14 cellular contexts compared by ENCODE assay signal in the genomic region with DNA sequence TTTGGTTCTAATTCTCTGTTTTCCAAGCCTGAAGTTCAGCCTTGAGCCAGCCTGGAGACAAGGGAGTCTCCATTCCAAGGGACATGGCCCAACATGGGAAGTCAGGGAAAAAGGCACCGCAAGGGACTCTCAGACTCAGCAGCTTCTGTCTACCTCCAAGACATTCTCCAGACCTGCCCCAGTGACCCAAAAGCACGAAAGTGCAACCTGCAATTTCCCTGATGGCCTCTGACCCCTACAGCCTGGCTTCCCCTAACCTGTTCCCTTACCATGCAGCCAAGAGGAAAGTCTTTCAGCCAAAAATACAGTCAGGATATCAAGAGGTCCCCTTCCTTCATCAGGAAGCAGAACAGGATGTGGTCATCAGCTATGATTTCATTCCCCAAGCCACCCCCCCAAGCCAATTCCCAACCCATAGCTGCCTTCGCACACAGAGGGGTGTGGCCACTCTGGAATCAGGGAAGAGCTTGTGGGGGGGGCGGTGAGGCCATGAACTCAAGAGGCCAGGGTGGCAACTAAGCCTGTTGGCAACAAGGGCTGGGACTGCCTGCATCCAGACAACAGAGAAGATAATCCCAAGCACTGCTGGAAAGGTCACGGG. TPM values are rescaled to one million over a fixed set of nuclear protein-coding genes. Genes with fewer than 3 reads are reported as not detected.
A peak's percentile ranks its signal among the peaks of the same experiment; 100 is the strongest.
DNase-seq lines count a peak whose midpoint lies in the region; ATAC-seq lines count a peak whose summit lies in the region.
"Had no signal": no experiment of that assay in that cellular context is flagged by ENCODE, and none has a peak within 500 bp of the region (broad histone marks: within the 10 kb centered on the region; RNA-seq: fewer than 3 reads in every experiment).

No MANE protein-coding gene starts in this region.

- no peaks in the 10 kb centered on the region for H3K27me3 Mint-ChIP-seq in dendritic cell treated with granulocyte-macrophage colony-stimulating factor and Interleukin-4, amounts not matched to agents 40 ng/mL and 50 ng/mL, for 4 days

- peak overlapping the region; percentile 65 for H3K27ac Mint-ChIP-seq in dendritic cell treated with granulocyte-macrophage colony-stimulating factor and Interleukin-4, amounts not matched to agents 40 ng/mL and 50 ng/mL, for 4 days

- no peak overlapping the region for H3K4me3 Mint-ChIP-seq in dendritic cell treated with granulocyte-macrophage colony-stimulating factor and Interleukin-4, amounts not matched to agents 40 ng/mL and 50 ng/mL, for 4 days

- H3K36me3 Mint-ChIP-seq in dendritic cell treated with granulocyte-macrophage colony-stimulating factor and Interleukin-4, amounts not matched to agents 40 ng/mL and 50 ng/mL, for 4 days (ENCODE audit: low read depth) = peaks cover 41% of the 10 kb centered on the region

- no peaks in the 10 kb centered on the region for H3K9me3 Mint-ChIP-seq in dendritic cell treated with granulocyte-macrophage colony-stimulating factor and Interleukin-4, amounts not matched to agents 40 ng/mL and 50 ng/mL, for 4 days

- H3K4me1 Mint-ChIP-seq in dendritic cell treated with granulocyte-macrophage colony-stimulating factor and Interleukin-4, amounts not matched to agents 40 ng/mL and 50 ng/mL, for 4 days (ENCODE audit: low read depth) = peaks cover 49% of the 10 kb centered on the region

- ATAC-seq in HG02884 (IDR thresholded peaks at IDR 0.05; ENCODE audit: unreplicated experiment) (no peak), GM19035 (IDR thresholded peaks at IDR 0.05; ENCODE audit: unreplicated experiment) (no peak)
- ATAC-seq: GM12878, Right ventricle myocardium inferior had no signal

- peak; percentile 69 for DNase-seq in EL
- DNase-seq in HT1080 (ENCODE audit: low read depth) = peak; percentile 87
- peak; percentile 33 for DNase-seq in myocyte (ENCODE audit: low read depth)
- DNase-seq in NCI-H2227 treated with DMSO at 0.1 percent for 48 hours (lab: John Stamatoyannopoulos, UW) = no peak
- DNase-seq: amygdala; DMS 273 treated with DMSO at 0.1 percent for 48 hours; effector CD4-positive, alpha-beta T cell; NCI-H1417 treated with DMSO at 0.1 percent for 48 hours; NCI-H526 treated with DMSO at 0.1 percent for 48 hours had no signal

- intact Hi-C loops in dendritic cell treated with granulocyte-macrophage colony-stimulating factor and Interleukin-4, amounts not matched to agents 40 ng/mL and 50 ng/mL, for 4 days (cut with micrococcal nuclease) = no loop called here

RNA-seq across cellular contexts. Expression of gene TIAM1, which starts 59.2 kb away (rescaled TPM):
- 1.3 and 3.5 TPM in 2 replicates for total RNA-seq in HT1080 (2014; rRNA removed; shearing (Covaris generic))
- 6.1 and 7.2 TPM in 2 replicates for polyA plus RNA-seq in HT1080 (2015; cell fraction: cytosol; rRNA removed)
- 16.9 and 17.0 TPM in 2 replicates for polyA plus RNA-seq in HT1080 (2015; cell fraction: nucleus; rRNA removed)
- total RNA-seq in myocyte = 4.9 and 7.8 TPM in 2 replicates
- 6.0 TPM for polyA plus RNA-seq in myocyte (2012)
